In the genomic region with DNA sequence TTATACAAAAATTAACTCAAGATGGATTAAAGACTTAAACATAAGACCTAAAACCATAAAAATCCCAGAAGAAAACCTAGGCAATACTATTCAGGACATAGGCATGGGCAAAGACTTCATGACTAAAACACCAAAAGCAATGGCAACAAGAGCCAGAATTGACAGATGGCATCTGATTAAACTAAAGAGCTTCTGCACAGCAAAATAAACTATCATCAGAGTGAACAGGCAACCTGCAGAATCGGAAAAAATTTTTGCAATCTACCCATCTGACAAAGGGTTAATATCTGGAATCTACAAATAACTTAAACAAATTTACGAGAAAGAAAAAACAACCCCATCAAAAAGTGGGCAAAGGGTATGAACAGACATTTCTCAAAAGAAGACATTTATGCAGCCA, we compare ENCODE assay signal across 14 cellular contexts. TPM values are rescaled to one million over a fixed set of nuclear protein-coding genes. Genes with fewer than 3 reads are reported as not detected.
"Had no signal": no experiment of that assay in that cellular context is flagged by ENCODE, and none has a peak within 500 bp of the region (broad histone marks: within the 10 kb centered on the region; RNA-seq: fewer than 3 reads in every experiment).

No MANE protein-coding gene starts in this region.

RNA-seq across cellular contexts. Expression of a gene that starts 37.1 kb away (rescaled TPM):
- total RNA-seq: activated B cell treated with CpG ODN at 0.5 μM for 24 hours; activated CD4-positive, alpha-beta memory T cell treated with anti-CD3 and anti-CD28 coated beads for 36 hours; activated CD4-positive, alpha-beta memory T cell treated with anti-CD3 and anti-CD28 coated beads, Interleukin-2, amount 10 ng/mL, durations not matched to agents 7 days and 5 days; activated CD4-positive, alpha-beta T cell treated with anti-CD3 and anti-CD28 coated beads for 36 hours; activated CD4-positive, alpha-beta T cell treated with anti-CD3 and anti-CD28 coated beads, Interleukin-2, amount 10 ng/mL, durations not matched to agents 24 days and 14 days; activated CD4-positive, alpha-beta T cell treated with anti-CD3 and anti-CD28 coated beads, Interleukin-2, amount 10 ng/mL, durations not matched to agents 7 days and 5 days; activated CD8-positive, alpha-beta memory T cell treated with anti-CD3 and anti-CD28 coated beads for 36 hours; activated CD8-positive, alpha-beta memory T cell treated with anti-CD3 and anti-CD28 coated beads, Interleukin-2, amount 10 ng/mL, durations not matched to agents 7 days and 5 days; activated CD8-positive, alpha-beta T cell treated with anti-CD3 and anti-CD28 coated beads for 36 hours; activated CD8-positive, alpha-beta T cell treated with anti-CD3 and anti-CD28 coated beads, Interleukin-2, amount 10 ng/mL, durations not matched to agents 7 days and 5 days; T-helper 1 cell treated with Interleukin-12 subunit alpha and Interleukin-12 subunit beta and Interleukin-4 antibody, amounts not matched to agents 30 ng/mL and 1 ng/mL, for 36 hours; T-helper 17 cell; T-helper 2 cell treated with Interferon-gamma antibody and Interleukin-4, amounts not matched to agents 100 ng/mL and 5 ng/mL, for 36 hours; WTC11 had no signal
